19 cellular contexts compared by ENCODE assay signal in genomic region chr5:143243103-143243502, GRCh38.
A peak's percentile ranks its signal among the peaks of the same experiment; 100 is the strongest.
DNase-seq lines count a peak whose midpoint lies in the region; ATAC-seq, FAIRE-seq and TF ChIP-seq lines count a peak whose summit lies in the region.
"Had no signal": no experiment of that assay in that cellular context is flagged by ENCODE, and none has a peak within 500 bp of the region (broad histone marks: within the 10 kb centered on the region; RNA-seq: fewer than 3 reads in every experiment).

No MANE protein-coding gene starts in this region.

- WGBS in H1 (ENCODE audit: extremely low coverage in 1 of 2, insufficient coverage in 1 of 2, insufficient read length in 1 of 2, insufficient replicate concordance in 2 of 2, low coverage in 1 of 2, low lambda C conversion rate in 2 of 2, missing lambda C conversion rate in 1 of 2), 2 experiments, result 84% methylated on average over 6 of the region's 6 CpGs; no CpG with 5 or more reads in 1 of the 2 experiments

- TF ChIP-seq RAD21 in H1 (IDR thresholded peaks at IDR 0.05 in 1 of 2, conservative IDR thresholded peaks at IDR 0.05 in 1 of 2; ENCODE audit: low read depth in 2 of 2, low read length in 2 of 2), result no peak

- peaks cover 0 to 4% of the 10 kb centered on the region in 2 experiments for H4K20me1 ChIP-seq in H1 (replicated peaks in 1 of 2; ENCODE audit: control insufficient read depth in 1 of 2, insufficient read depth in 2 of 2, low read length in 2 of 2)

- TF ChIP-seq CTCF in Panc1 (IDR thresholded peaks at IDR 0.05) (no peak), H1 (IDR thresholded peaks at IDR 0.05; ENCODE audit: control extremely low read depth in 1 of 3, insufficient read depth in 1 of 3, low read depth in 1 of 3, low read length in 3 of 3) (no peak), osteocyte (IDR thresholded peaks at IDR 0.05) (no peak)

- H2AFZ ChIP-seq in H1 (ENCODE audit: low read length), result peak overlapping the region; percentile 16; the same call in 1 of the 2 replicates

- H3K23ac ChIP-seq in H1 (ENCODE audit: insufficient read length), result no peak overlapping the region

- H3K23me2 ChIP-seq in H1 (ENCODE audit: low read depth, low read length), result peaks cover 7% of the 10 kb centered on the region; the same call in 1 of the 2 replicates

- no peaks in the 10 kb centered on the region for H3K9me3 Mint-ChIP-seq in osteocyte (ENCODE audit: unreplicated experiment)

- H3K4me3 ChIP-seq in Panc1 (ENCODE audit: low read depth in 2 of 2, low read length in 2 of 2) (no peak overlapping the region), H1 (ENCODE audit: extremely low read depth in 1 of 4, insufficient read depth in 2 of 4, low read depth in 3 of 4, low read length in 4 of 4) (no peak overlapping the region)
- H3K4me3 ChIP-seq: spleen, testis had no signal

- POLR2A ChIA-PET in Panc1 (lab: Charles Lee), result no interaction called here
- POLR2A ChIA-PET in H1 (lab: Charles Lee; ENCODE audit: partially characterized antibody), result no interaction called here

- CTCF ChIA-PET in Panc1 (lab: Charles Lee) (no interaction called here), H1 (lab: Charles Lee; ENCODE audit: partially characterized antibody) (no interaction called here)

- no peaks in the 10 kb centered on the region for H3K27me3 Mint-ChIP-seq in osteocyte (ENCODE audit: unreplicated experiment)

- H3K56ac ChIP-seq in H1 (replicated peaks; ENCODE audit: insufficient read length, low read depth, low read length), result no peak overlapping the region

- no peak overlapping the region for H3K4me3 Mint-ChIP-seq in osteocyte (ENCODE audit: unreplicated experiment)
- H3K4me3 Mint-ChIP-seq: natural killer cell had no signal

- TF ChIP-seq EP300 in H1 (IDR thresholded peaks at IDR 0.05; ENCODE audit: borderline replicate concordance in 1 of 2, low read depth in 2 of 2, low read length in 2 of 2), result no peak

- H3K4ac ChIP-seq in H1 (replicated peaks; ENCODE audit: insufficient read length, low read depth, low read length), result no peak overlapping the region

- H2BK15ac ChIP-seq in H1 (ENCODE audit: low read length), result no peak overlapping the region

- no peak overlapping the region for H2BK12ac ChIP-seq in H1 (ENCODE audit: low read depth, low read length)

- H3K27me3 ChIP-seq in Panc1 (ENCODE audit: control insufficient read depth, insufficient read depth, low read length) (no peaks in the 10 kb centered on the region), H1 (replicated peaks in 1 of 4; ENCODE audit: control insufficient read depth in 3 of 4, extremely low read depth in 1 of 4, insufficient read depth in 3 of 4, low read length in 3 of 4) (no peaks in the 10 kb centered on the region)
- H3K27me3 ChIP-seq: spleen, testis had no signal

- H3K18ac ChIP-seq in H1 (ENCODE audit: extremely low read depth, low read length), result no peak overlapping the region

- no peaks in the 10 kb centered on the region for H3K79me1 ChIP-seq in H1 (ENCODE audit: low read depth, low read length)

- H2AK5ac ChIP-seq in H1 (ENCODE audit: low read depth, low read length), result no peak overlapping the region

- ATAC-seq in Panc1, result no peak
- no peak for ATAC-seq in GM19467 (IDR thresholded peaks at IDR 0.05; ENCODE audit: unreplicated experiment)
- ATAC-seq: activated naive CD4-positive, alpha-beta T cell treated with anti-CD3 and anti-CD28 coated beads, Interleukin-2, amount 50 U/mL, for 72 hours; natural killer cell had no signal

- no TSS peak for BruUV-seq in Panc1 (replicated peaks; lab: Mats Ljungman, UMichigan)

- no peak overlapping the region for H2BK5ac ChIP-seq in H1 (ENCODE audit: low read depth, low read length)

- no peak overlapping the region for H3K4me2 ChIP-seq in H1 (ENCODE audit: insufficient read depth in 1 of 2, low read depth in 2 of 2, low read length in 2 of 2)

- peaks cover 47% of the 10 kb centered on the region for H3K4me1 Mint-ChIP-seq in osteocyte (ENCODE audit: unreplicated experiment)
- H3K4me1 Mint-ChIP-seq: natural killer cell had no signal

- H2BK20ac ChIP-seq in H1 (ENCODE audit: low read length), result no peak overlapping the region

- H3K36me3 Mint-ChIP-seq in osteocyte (ENCODE audit: unreplicated experiment), result no peaks in the 10 kb centered on the region
- H3K36me3 Mint-ChIP-seq: natural killer cell had no signal

- intact Hi-C loops in Panc1 (cut with micrococcal nuclease; ENCODE audit: unreplicated experiment), result no loop called here

- no peak overlapping the region for H4K91ac ChIP-seq in H1 (replicated peaks; ENCODE audit: insufficient read length, low read length)

- peak overlapping the region; percentile 99 for H3K27ac ChIP-seq in Panc1 (ENCODE audit: low read length)
- no peak overlapping the region for H3K27ac ChIP-seq in H1 (ENCODE audit: low read depth, low read length)

- H3K36me3 ChIP-seq in Panc1 (ENCODE audit: control insufficient read depth, insufficient read depth, low read length) (no peaks in the 10 kb centered on the region), H1 (ENCODE audit: control insufficient read depth in 2 of 4, insufficient read depth in 4 of 4, low read length in 3 of 4) (no peaks in the 10 kb centered on the region)
- H3K36me3 ChIP-seq: spleen had no signal

- H4K8ac ChIP-seq in H1 (ENCODE audit: extremely low read depth, insufficient read depth, low read length), result no peak overlapping the region

- H4K5ac ChIP-seq in H1 (ENCODE audit: insufficient read length, low read depth, low read length), result no peak overlapping the region

- H3K4me1 ChIP-seq in Panc1 (ENCODE audit: control insufficient read depth, insufficient read depth, low read length) (peaks cover 57% of the 10 kb centered on the region), H1 (replicated peaks in 1 of 4; ENCODE audit: control insufficient read depth in 3 of 4, insufficient read depth in 4 of 4, low read length in 3 of 4) (peaks cover 0 to 5% (median 0%) of the 10 kb centered on the region in 4 experiments; a peak in 1 of 7 replicates)

- FAIRE-seq in H1 (lab: Jason Lieb, UNC), result no peak
- FAIRE-seq: colon, endometrium had no signal

- no peak overlapping the region for H3K14ac ChIP-seq in H1 (ENCODE audit: insufficient read length)

- DNase-seq in Daoy (ENCODE audit: low read depth) (peak; percentile 38), Panc1 (ENCODE audit: low read depth, low spot score) (no peak), H1 (ENCODE audit: low read depth in 1 of 2, low spot score in 2 of 2) (peak in 1 of 2 experiments; percentile 22), osteocyte (ENCODE audit: extremely low spot score, unreplicated experiment) (no peak), COLO668 (lab: John Stamatoyannopoulos, UW; ENCODE audit: unreplicated experiment) (no peak), activated T-cell treated with anti-CD3 and anti-CD28 coated beads for 4 hours (no peak)
- DNase-seq in NK-92 treated with Interleukin-12 subunit alpha and Interleukin-12 subunit beta, amount 100 ng/mL, for 24 hours (lab: John Stamatoyannopoulos, UW), result no peak
- DNase-seq: activated CD4-positive, alpha-beta T cell treated with anti-CD3 and anti-CD28 coated beads for 1 hour; hypothalamus; islet precursor cell; Kasumi-1; natural killer cell; NCI-H1105; spleen had no signal

- H2BK120ac ChIP-seq in H1 (replicated peaks; ENCODE audit: low read depth, low read length), result no peak overlapping the region

- H3K27ac Mint-ChIP-seq in osteocyte (ENCODE audit: unreplicated experiment), result peak overlapping the region; percentile 96
- H3K27ac Mint-ChIP-seq: activated naive CD4-positive, alpha-beta T cell treated with anti-CD3 and anti-CD28 coated beads, Interleukin-2, amount 50 U/mL, for 72 hours; natural killer cell had no signal

- H3K79me2 ChIP-seq in H1 (ENCODE audit: control insufficient read depth in 1 of 2, insufficient read depth in 2 of 2, low read length in 2 of 2), result no peaks in the 10 kb centered on the region

- in situ Hi-C loops in Panc1 (cut with HindIII; ENCODE audit: low pct_unique_long_range_greater_than_20kb, low sequenced_read_pairs), result no loop called here

- no peaks in the 10 kb centered on the region for H3K9me3 ChIP-seq in Panc1 (ENCODE audit: control insufficient read depth, insufficient read depth, low read depth, low read length)
- 0 out of 4 replicates have a peak, but pooled peaks cover 0 to 2% of the 10 kb centered on the region in 2 experiments for H3K9me3 ChIP-seq in H1 (ENCODE audit: insufficient read depth in 2 of 2, low read depth in 1 of 2, low read length in 1 of 2)
- H3K9me3 ChIP-seq: testis had no signal

- H3K9ac ChIP-seq in H1 (replicated peaks in 1 of 4; ENCODE audit: extremely low read depth in 1 of 4, low read depth in 3 of 4, low read length in 3 of 4), result no peak overlapping the region

- no peak for TF ChIP-seq POLR2A in H1 (IDR thresholded peaks at IDR 0.05; ENCODE audit: control extremely low read depth in 1 of 2, low read depth in 2 of 2, low read length in 2 of 2)

TF ChIP-seq in H1, 55 proteins besides CTCF, POLR2A, EP300 and RAD21:
- TF ChIP-seq TAF7 (optimal IDR thresholded peaks at IDR 0.05; ENCODE audit: borderline replicate concordance, low read depth, low read length) (no peak), SP2 (IDR thresholded peaks at IDR 0.05; ENCODE audit: low read length) (no peak), ASH2L (IDR thresholded peaks at IDR 0.05; ENCODE audit: low read length) (no peak), CHD2 (IDR thresholded peaks at IDR 0.05; ENCODE audit: low read length) (no peak), ZNF274 (IDR thresholded peaks at IDR 0.05; ENCODE audit: borderline replicate concordance, extremely low read depth, low read length) (no peak), JUN (IDR thresholded peaks at IDR 0.05; ENCODE audit: low read depth, low read length) (no peak), KDM5A (IDR thresholded peaks at IDR 0.05; ENCODE audit: low read length) (no peak), JUND (IDR thresholded peaks at IDR 0.05; ENCODE audit: low read length) (no peak), SIRT6 (IDR thresholded peaks at IDR 0.05; ENCODE audit: low read length) (no peak), BRCA1 (IDR thresholded peaks at IDR 0.05; ENCODE audit: low read depth, low read length) (no peak), SRF (IDR thresholded peaks at IDR 0.05; ENCODE audit: low read depth, low read length) (no peak), POU5F1 (IDR thresholded peaks at IDR 0.05; ENCODE audit: low read depth, low read length) (no peak), CBX5 (IDR thresholded peaks at IDR 0.05; ENCODE audit: low read depth, low read length) (no peak), SP1 (IDR thresholded peaks at IDR 0.05; ENCODE audit: low read depth, low read length) (no peak), ATF2 (IDR thresholded peaks at IDR 0.05; ENCODE audit: low read length) (no peak)
